Comparison of ENCODE assay signal across 8 cellular contexts in genomic region chr4:80362578-80363181, GRCh38. TPM values are rescaled to one million over a fixed set of nuclear protein-coding genes. Genes with fewer than 3 reads are reported as not detected.
DNase-seq lines count a peak whose midpoint lies in the region; ATAC-seq and TF ChIP-seq lines count a peak whose summit lies in the region.

No MANE protein-coding gene starts in this region.

- WGBS in esophagus muscularis mucosa: 21% methylated on average over 4 of the region's 4 CpGs
- 11 to 18% (median 13%) methylated on average over 4 of the region's 4 CpGs for WGBS in ovary, 3 donors

- peak; percentile 66 for ATAC-seq in GM21529 (IDR thresholded peaks at IDR 0.05; ENCODE audit: unreplicated experiment)

- DNase-seq in Daoy (ENCODE audit: low read depth) (peak; percentile 10), NCI-H2029 (lab: John Stamatoyannopoulos, UW) (peak; percentile 7), esophagus muscularis mucosa (ENCODE audit: extremely low spot score) (no peak), ovary (peak in 4 of 5 donors; percentile 27 to 61 (median 50)), ureter (ENCODE audit: low spot score) (no peak)
- peak; percentile 21 to 35 for DNase-seq in activated CD4-positive, alpha-beta T cell treated with anti-CD3 and anti-CD28 coated beads for 4 hours
- DNase-seq in activated CD4-positive, CD25-positive, alpha-beta regulatory T cell treated with anti-CD3 and anti-CD28 coated beads, Interleukin-2, amount 50 U/mL, for 72 hours: no peak

- H3K27me3 ChIP-seq in esophagus muscularis mucosa (peaks cover 0 to 3% (median 0%) of the 10 kb centered on the region in 4 donors), ovary (no peaks in the 10 kb centered on the region)

- H3K9me3 ChIP-seq in esophagus muscularis mucosa (no peaks in the 10 kb centered on the region), ovary (no peaks in the 10 kb centered on the region)

- no peaks in the 10 kb centered on the region for H3K36me3 ChIP-seq in esophagus muscularis mucosa
- H3K36me3 ChIP-seq in ovary: no peaks in the 10 kb centered on the region

- H3K27ac ChIP-seq in esophagus muscularis mucosa (replicated peaks in 1 of 4) (no peak overlapping the region), ovary (no peak overlapping the region)

- TF ChIP-seq EP300 in esophagus muscularis mucosa (IDR thresholded peaks at IDR 0.05): no peak
- TF ChIP-seq EP300 in ovary (IDR thresholded peaks at IDR 0.05): no peak

- TF ChIP-seq POLR2A in esophagus muscularis mucosa (IDR thresholded peaks at IDR 0.05; ENCODE audit: low read depth): no peak
- TF ChIP-seq POLR2A in ovary (IDR thresholded peaks at IDR 0.05): no peak

- TF ChIP-seq CTCF in esophagus muscularis mucosa (IDR thresholded peaks at IDR 0.05): peak; percentile 50 to 63 (median 62)
- no peak for TF ChIP-seq CTCF in ovary (IDR thresholded peaks at IDR 0.05)

- intact Hi-C loops in esophagus muscularis mucosa (cut with DNase I): loop anchor here (5.0 kb wide), 1 partner anchor 690 kb away; no protein-coding TSS in a partner anchor
- intact Hi-C loops in ovary (cut with DNase I): loop anchor here in 2 of 4 donors (5.0 to 10.0 kb wide), 3 partner anchors 630 to 690 kb away; no protein-coding TSS in a partner anchor

- peaks cover 0 to 7% (median 2%) of the 10 kb centered on the region in 4 donors for H3K4me1 ChIP-seq in esophagus muscularis mucosa
- H3K4me1 ChIP-seq in ovary (ENCODE audit: insufficient read depth): no peaks in the 10 kb centered on the region

- H3K4me3 ChIP-seq in esophagus muscularis mucosa (no peak overlapping the region), ovary (no peak overlapping the region)

RNA-seq across cellular contexts. Expression of gene CFAP299, which starts 27.1 kb away (rescaled TPM):
- 2.5 TPM in 1 of 2 replicates, not detected in the other for total RNA-seq in Daoy (2014; rRNA removed; shearing (Covaris generic))
- total RNA-seq in esophagus muscularis mucosa (1 to 10 TPM in 2 of 4 donors, under 1 TPM in 1, not detected in 1; 0.84 to 2.5 (median 2.2) TPM), ovary (10 to 100 TPM in 1 of 7 donors, 1 to 10 TPM in 2, under 1 TPM in 2, not detected in 2; 0.77 to 17.0 (median 1.0) TPM), ureter (not detected)
- under 1 TPM; 0.32 to 0.33 TPM for polyA plus RNA-seq in ovary

Comparison
In these comparisons a context has a peak if more than half of its experiments do, and no peak if none do; other contexts are left out.
1. DNase-seq: peak in Daoy (single experiment), NCI-H2029 (single experiment), activated CD4-positive, alpha-beta T cell treated with anti-CD3 and anti-CD28 coated beads for 4 hours (2 of 2) and ovary (4 of 5); none in esophagus muscularis mucosa (single experiment), ureter (single experiment) and activated CD4-positive, CD25-positive, alpha-beta regulatory T cell treated with anti-CD3 and anti-CD28 coated beads, Interleukin-2, amount 50 U/mL, for 72 hours (single experiment).
2. CTCF ChIP-seq: peak in esophagus muscularis mucosa (3 of 3); none in ovary (0 of 3).